In the genomic region with DNA sequence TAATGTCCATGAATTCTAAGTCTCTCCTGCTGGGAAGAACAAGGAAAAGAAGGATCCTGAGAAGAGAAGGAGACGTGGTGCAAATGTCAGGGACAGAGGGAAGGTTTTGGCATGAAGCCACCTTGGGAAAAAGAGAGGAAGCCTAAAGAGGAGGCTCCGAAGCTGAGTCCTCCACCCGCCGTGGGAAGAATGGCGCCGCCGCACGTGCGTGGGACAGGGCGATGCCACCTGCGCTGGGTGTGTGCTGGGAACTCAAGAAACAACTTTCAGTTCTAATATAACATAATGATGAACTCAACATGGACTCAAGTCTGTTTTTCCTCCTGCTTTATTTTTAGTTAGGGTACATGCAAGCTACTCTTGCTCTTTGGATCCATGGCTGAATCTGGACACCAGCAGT, we compare ENCODE assay signal across 38 cellular contexts.
"Had no signal": no experiment of that assay in that cellular context is flagged by ENCODE, and none has a peak within 500 bp of the region (broad histone marks: within the 10 kb centered on the region; RNA-seq: fewer than 3 reads in every experiment).

No MANE protein-coding gene starts in this region.

- H3K36me3 ChIP-seq: adrenal gland, ascending aorta, brain microvascular endothelial cell, breast epithelium, cardiac muscle cell had no signal

- H3K9me3 ChIP-seq: adrenal gland, ascending aorta, body of pancreas, breast epithelium had no signal

- H3K27me3 ChIP-seq: adrenal gland, ascending aorta, body of pancreas, brain microvascular endothelial cell, breast epithelium had no signal

- H3K4me1 ChIP-seq: adrenal gland, ascending aorta, body of pancreas, breast epithelium had no signal

- H3K27ac ChIP-seq: adrenal gland, ascending aorta, body of pancreas, brain microvascular endothelial cell, breast epithelium, cardiac muscle cell had no signal

- DNase-seq: activated effector memory CD4-positive, alpha-beta T cell treated with anti-CD3 and anti-CD28 coated beads, Interleukin-2, amount 50 U/mL, for 16 hours; activated effector memory CD4-positive, alpha-beta T cell treated with Interleukin-2 at 50 U/mL for 16 hours; activated gamma-delta T cell; activated gamma-delta T cell treated with Interleukin-2 at 50 U/mL for 16 hours; activated naive CD4-positive, alpha-beta T cell; activated naive CD4-positive, alpha-beta T cell treated with anti-CD3 and anti-CD28 coated beads for 36 hours; activated naive CD4-positive, alpha-beta T cell treated with anti-CD3 and anti-CD28 coated beads, Interleukin-2, amount 10 ng/mL, durations not matched to agents 7 days and 5 days; activated naive CD4-positive, alpha-beta T cell treated with anti-CD3 and anti-CD28 coated beads, Interleukin-2, amount 50 U/mL, for 16 hours; activated naive CD4-positive, alpha-beta T cell treated with Interleukin-2 at 50 U/mL for 16 hours; activated naive CD8-positive, alpha-beta T cell treated with anti-CD3 and anti-CD28 coated beads for 36 hours; activated naive CD8-positive, alpha-beta T cell treated with anti-CD3 and anti-CD28 coated beads, Interleukin-2, amount 10 ng/mL, durations not matched to agents 7 days and 5 days; activated naive CD8-positive, alpha-beta T cell treated with anti-CD3 and anti-CD28 coated beads, Interleukin-2, amount 50 U/mL, for 24 hours; activated T-cell treated with anti-CD3 and anti-CD28 coated beads, Interleukin-2, amount 50 U/mL, for 1 hour; activated T-cell treated with anti-CD3 and anti-CD28 coated beads, Interleukin-2, amount 50 U/mL, for 24 hours; activated T-cell treated with anti-CD3 and anti-CD28 coated beads, Interleukin-2, amount 50 U/mL, for 4 hours; activated T-cell treated with anti-CD3 and anti-CD28 coated beads, Interleukin-2, amount 50 U/mL, for 48 hours; activated T-cell treated with anti-CD3 and anti-CD28 coated beads, Interleukin-2, amount 50 U/mL, for 72 hours; adrenal gland; amniotic stem cell; amygdala; anterior cingulate cortex; aorta; body of pancreas; brain microvascular endothelial cell; caudate nucleus; central memory CD4-positive, alpha-beta T cell; cerebellar nuclear complex had no signal

- H3K27ac Mint-ChIP-seq: activated naive CD4-positive, alpha-beta T cell treated with anti-CD3 and anti-CD28 coated beads for 36 hours; activated naive CD4-positive, alpha-beta T cell treated with anti-CD3 and anti-CD28 coated beads, Interleukin-2, amount 10 ng/mL, durations not matched to agents 7 days and 5 days; activated naive CD4-positive, alpha-beta T cell treated with anti-CD3 and anti-CD28 coated beads, Interleukin-2, amount 50 U/mL, for 24 hours; activated naive CD4-positive, alpha-beta T cell treated with anti-CD3 and anti-CD28 coated beads, Interleukin-2, amount 50 U/mL, for 72 hours; activated naive CD8-positive, alpha-beta T cell; activated naive CD8-positive, alpha-beta T cell treated with anti-CD3 and anti-CD28 coated beads for 36 hours; activated naive CD8-positive, alpha-beta T cell treated with anti-CD3 and anti-CD28 coated beads, Interleukin-2, amount 10 ng/mL, durations not matched to agents 7 days and 5 days; activated naive CD8-positive, alpha-beta T cell treated with anti-CD3 and anti-CD28 coated beads, Interleukin-2, amount 50 U/mL, for 24 hours; activated T-cell treated with anti-CD3 and anti-CD28 coated beads, Interleukin-2, amount 50 U/mL, for 24 hours; activated T-cell treated with anti-CD3 and anti-CD28 coated beads, Interleukin-2, amount 50 U/mL, for 72 hours; activated T-helper 1 cell treated with anti-CD3 and anti-CD28 coated beads, Interleukin-12 subunit alpha, Interleukin-12 subunit beta, Interleukin-2, Interleukin-4 antibody, amounts not matched to agents 30 ng/mL and 10 ng/mL and 1 ng/mL, durations not matched to agents 14 hours and 24 hours and 36 hours; activated T-helper 17 cell treated with anti-CD3 and anti-CD28 coated beads, Interleukin-2, amount 50 U/mL, for 72 hours; activated T-helper 2 cell treated with anti-CD3 and anti-CD28 coated beads, Interferon-gamma antibody, Interleukin-2, Interleukin-4, amounts not matched to agents 10 μg/mL and 5 μg/mL and 100 μg/mL, durations not matched to agents 14 hours and 24 hours and 36 hours; brain had no signal

- H3K4me3 ChIP-seq: adrenal gland, ascending aorta, body of pancreas, breast epithelium, cardiac muscle cell had no signal

- H3K9me3 Mint-ChIP-seq: activated naive CD4-positive, alpha-beta T cell treated with anti-CD3 and anti-CD28 coated beads for 36 hours; activated naive CD4-positive, alpha-beta T cell treated with anti-CD3 and anti-CD28 coated beads, Interleukin-2, amount 10 ng/mL, durations not matched to agents 7 days and 5 days; activated naive CD4-positive, alpha-beta T cell treated with anti-CD3 and anti-CD28 coated beads, Interleukin-2, amount 50 U/mL, for 24 hours; activated naive CD8-positive, alpha-beta T cell treated with anti-CD3 and anti-CD28 coated beads for 36 hours; activated naive CD8-positive, alpha-beta T cell treated with anti-CD3 and anti-CD28 coated beads, Interleukin-2, amount 10 ng/mL, durations not matched to agents 7 days and 5 days; activated naive CD8-positive, alpha-beta T cell treated with anti-CD3 and anti-CD28 coated beads, Interleukin-2, amount 50 U/mL, for 24 hours; activated T-cell treated with anti-CD3 and anti-CD28 coated beads, Interleukin-2, amount 50 U/mL, for 24 hours; activated T-cell treated with anti-CD3 and anti-CD28 coated beads, Interleukin-2, amount 50 U/mL, for 4 hours; activated T-cell treated with anti-CD3 and anti-CD28 coated beads, Interleukin-2, amount 50 U/mL, for 72 hours; activated T-helper 1 cell treated with anti-CD3 and anti-CD28 coated beads, Interleukin-12 subunit alpha, Interleukin-12 subunit beta, Interleukin-2, Interleukin-4 antibody, amounts not matched to agents 30 ng/mL and 10 ng/mL and 1 ng/mL, durations not matched to agents 14 hours and 24 hours and 36 hours; activated T-helper 17 cell treated with anti-CD3 and anti-CD28 coated beads, Interleukin-2, amount 50 U/mL, for 72 hours; activated T-helper 2 cell treated with anti-CD3 and anti-CD28 coated beads, Interferon-gamma antibody, Interleukin-2, Interleukin-4, amounts not matched to agents 10 μg/mL and 5 μg/mL and 100 μg/mL, durations not matched to agents 14 hours and 24 hours and 36 hours; brain; central memory CD8-positive, alpha-beta T cell had no signal

- H3K4me1 Mint-ChIP-seq: activated naive CD4-positive, alpha-beta T cell treated with anti-CD3 and anti-CD28 coated beads, Interleukin-2, amount 50 U/mL, for 24 hours; activated naive CD8-positive, alpha-beta T cell treated with anti-CD3 and anti-CD28 coated beads, Interleukin-2, amount 50 U/mL, for 24 hours; central memory CD8-positive, alpha-beta T cell had no signal

- H3K36me3 Mint-ChIP-seq: activated naive CD4-positive, alpha-beta T cell treated with anti-CD3 and anti-CD28 coated beads, Interleukin-2, amount 10 ng/mL, durations not matched to agents 7 days and 5 days; activated naive CD4-positive, alpha-beta T cell treated with anti-CD3 and anti-CD28 coated beads, Interleukin-2, amount 50 U/mL, for 24 hours; activated naive CD4-positive, alpha-beta T cell treated with anti-CD3 and anti-CD28 coated beads, Interleukin-2, amount 50 U/mL, for 72 hours; activated naive CD8-positive, alpha-beta T cell; activated naive CD8-positive, alpha-beta T cell treated with anti-CD3 and anti-CD28 coated beads for 36 hours; activated naive CD8-positive, alpha-beta T cell treated with anti-CD3 and anti-CD28 coated beads, Interleukin-2, amount 10 ng/mL, durations not matched to agents 7 days and 5 days; brain had no signal

- H3K4me3 Mint-ChIP-seq: activated naive CD4-positive, alpha-beta T cell treated with anti-CD3 and anti-CD28 coated beads for 36 hours; activated naive CD4-positive, alpha-beta T cell treated with anti-CD3 and anti-CD28 coated beads, Interleukin-2, amount 10 ng/mL, durations not matched to agents 7 days and 5 days; activated naive CD4-positive, alpha-beta T cell treated with anti-CD3 and anti-CD28 coated beads, Interleukin-2, amount 50 U/mL, for 24 hours; activated naive CD8-positive, alpha-beta T cell; activated naive CD8-positive, alpha-beta T cell treated with anti-CD3 and anti-CD28 coated beads for 36 hours; activated naive CD8-positive, alpha-beta T cell treated with anti-CD3 and anti-CD28 coated beads, Interleukin-2, amount 10 ng/mL, durations not matched to agents 7 days and 5 days; activated naive CD8-positive, alpha-beta T cell treated with anti-CD3 and anti-CD28 coated beads, Interleukin-2, amount 50 U/mL, for 24 hours; activated T-cell treated with anti-CD3 and anti-CD28 coated beads, Interleukin-2, amount 50 U/mL, for 24 hours; activated T-cell treated with anti-CD3 and anti-CD28 coated beads, Interleukin-2, amount 50 U/mL, for 4 hours; activated T-cell treated with anti-CD3 and anti-CD28 coated beads, Interleukin-2, amount 50 U/mL, for 72 hours; activated T-helper 1 cell treated with anti-CD3 and anti-CD28 coated beads, Interleukin-12 subunit alpha, Interleukin-12 subunit beta, Interleukin-2, Interleukin-4 antibody, amounts not matched to agents 30 ng/mL and 10 ng/mL and 1 ng/mL, durations not matched to agents 14 hours and 24 hours and 36 hours; activated T-helper 17 cell treated with anti-CD3 and anti-CD28 coated beads, Interleukin-2, amount 50 U/mL, for 72 hours; brain; central memory CD8-positive, alpha-beta T cell had no signal
